Comparison of ENCODE assay signal across 15 cellular contexts in genomic region chr19:38072776-38073411, GRCh38.
"Had no signal": no experiment of that assay in that cellular context is flagged by ENCODE, and none has a peak within 500 bp of the region (broad histone marks: within the 10 kb centered on the region; RNA-seq: fewer than 3 reads in every experiment).

No MANE protein-coding gene starts in this region.

- H3K27me3 ChIP-seq: breast epithelium, heart right ventricle, right lobe of liver, suprapubic skin had no signal

- H3K4me3 Mint-ChIP-seq: nephron had no signal

- H3K27ac Mint-ChIP-seq: activated naive CD4-positive, alpha-beta T cell treated with anti-CD3 and anti-CD28 coated beads, Interleukin-2, amount 50 U/mL, for 72 hours had no signal

- H3K27ac ChIP-seq: breast epithelium, heart right ventricle, prostate gland, right lobe of liver, suprapubic skin had no signal

- DNase-seq: activated CD4-positive, CD25-positive, alpha-beta regulatory T cell; amniotic stem cell; heart right ventricle; mesenchymal stem cell; occipital lobe; right lobe of liver; stimulated activated naive CD8-positive, alpha-beta T cell treated with anti-CD3 and anti-CD28 coated beads, Interleukin-15, Interleukin-2, amounts not matched to agents 100 U/mL and 50 U/mL, for 24 hours; SW 1271; T-helper 9 cell had no signal

- H3K4me3 ChIP-seq: breast epithelium, heart right ventricle, prostate gland, right lobe of liver, suprapubic skin had no signal

- H3K4me1 ChIP-seq: breast epithelium, heart right ventricle, right lobe of liver, suprapubic skin had no signal

- H3K36me3 ChIP-seq: breast epithelium, heart right ventricle, prostate gland, right lobe of liver, suprapubic skin had no signal

- ATAC-seq: heart right ventricle, left lobe of liver, right lobe of liver had no signal

- H3K9me3 ChIP-seq: prostate gland, right lobe of liver, suprapubic skin had no signal

- H3K9me3 Mint-ChIP-seq: nephron had no signal
